ENCODE assay signal across 1 cellular context in the genomic region with DNA sequence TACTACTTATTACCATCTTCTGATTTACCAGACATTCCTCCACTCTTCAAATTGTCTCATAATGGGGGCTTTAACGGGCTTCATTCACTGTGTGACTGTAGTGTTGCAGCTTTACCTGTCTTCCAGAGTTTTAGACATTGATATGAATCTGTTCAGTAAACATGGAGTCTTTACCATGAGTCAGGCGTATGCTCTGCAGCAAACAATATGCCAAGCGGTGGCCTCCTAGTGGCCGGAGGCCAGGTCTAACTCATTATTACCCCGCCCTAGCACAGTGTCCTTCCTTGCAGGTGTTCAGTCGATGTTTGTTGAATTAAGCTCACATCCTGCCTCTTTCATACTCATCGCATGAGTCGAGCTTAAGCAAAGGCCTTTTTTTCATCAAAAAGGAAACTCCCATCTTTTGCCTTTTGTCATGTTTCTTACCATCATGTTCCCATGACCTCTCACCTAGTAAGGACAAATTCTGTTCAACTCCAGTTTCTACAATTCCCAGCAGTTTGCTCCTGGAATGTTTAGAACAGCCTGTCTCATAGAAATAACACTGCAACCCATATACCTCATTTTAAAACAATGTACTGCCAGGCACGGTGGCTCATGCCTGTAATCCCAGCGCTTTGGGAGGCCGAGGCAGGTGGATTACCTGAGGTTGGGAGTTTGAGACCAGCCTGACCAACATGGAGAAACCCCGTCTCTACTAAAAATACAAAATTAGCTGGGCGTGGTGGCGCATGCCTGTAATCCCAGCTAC.
A peak's percentile ranks its signal among the peaks of the same experiment; 100 is the strongest.
TF ChIP-seq lines count a peak whose summit lies in the region.

No MANE protein-coding gene starts in this region.

TF ChIP-seq in GM12878, 131 proteins besides CTCF, POLR2A, EP300 and RAD21 (continued from another document and continues in another):
- no peak for TF ChIP-seq PAX5 (IDR thresholded peaks at IDR 0.05; ENCODE audit: borderline replicate concordance, low read depth, low read length)
- TF ChIP-seq, protein P1, sequence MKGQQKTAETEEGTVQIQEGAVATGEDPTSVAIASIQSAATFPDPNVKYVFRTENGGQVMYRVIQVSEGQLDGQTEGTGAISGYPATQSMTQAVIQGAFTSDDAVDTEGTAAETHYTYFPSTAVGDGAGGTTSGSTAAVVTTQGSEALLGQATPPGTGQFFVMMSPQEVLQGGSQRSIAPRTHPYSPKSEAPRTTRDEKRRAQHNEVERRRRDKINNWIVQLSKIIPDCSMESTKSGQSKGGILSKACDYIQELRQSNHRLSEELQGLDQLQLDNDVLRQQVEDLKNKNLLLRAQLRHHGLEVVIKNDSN (IDR thresholded peaks at IDR 0.05; ENCODE audit: borderline replicate concordance, extremely low read length, insufficient read depth, low read depth, low read length): no peak
- peak; percentile 78 for TF ChIP-seq YY1 (IDR thresholded peaks at IDR 0.05; ENCODE audit: low read depth, low read length)
- no peak for TF ChIP-seq KDM1A (IDR thresholded peaks at IDR 0.05; ENCODE audit: borderline replicate concordance)
- no peak for TF ChIP-seq SPI1 (IDR thresholded peaks at IDR 0.05; ENCODE audit: borderline replicate concordance, insufficient read depth, low read depth, low read length)
- TF ChIP-seq, protein P2, sequence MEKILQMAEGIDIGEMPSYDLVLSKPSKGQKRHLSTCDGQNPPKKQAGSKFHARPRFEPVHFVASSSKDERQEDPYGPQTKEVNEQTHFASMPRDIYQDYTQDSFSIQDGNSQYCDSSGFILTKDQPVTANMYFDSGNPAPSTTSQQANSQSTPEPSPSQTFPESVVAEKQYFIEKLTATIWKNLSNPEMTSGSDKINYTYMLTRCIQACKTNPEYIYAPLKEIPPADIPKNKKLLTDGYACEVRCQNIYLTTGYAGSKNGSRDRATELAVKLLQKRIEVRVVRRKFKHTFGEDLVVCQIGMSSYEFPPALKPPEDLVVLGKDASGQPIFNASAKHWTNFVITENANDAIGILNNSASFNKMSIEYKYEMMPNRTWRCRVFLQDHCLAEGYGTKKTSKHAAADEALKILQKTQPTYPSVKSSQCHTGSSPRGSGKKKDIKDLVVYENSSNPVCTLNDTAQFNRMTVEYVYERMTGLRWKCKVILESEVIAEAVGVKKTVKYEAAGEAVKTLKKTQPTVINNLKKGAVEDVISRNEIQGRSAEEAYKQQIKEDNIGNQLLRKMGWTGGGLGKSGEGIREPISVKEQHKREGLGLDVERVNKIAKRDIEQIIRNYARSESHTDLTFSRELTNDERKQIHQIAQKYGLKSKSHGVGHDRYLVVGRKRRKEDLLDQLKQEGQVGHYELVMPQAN (conservative IDR thresholded peaks at IDR 0.05): no peak
- TF ChIP-seq, protein P3, sequence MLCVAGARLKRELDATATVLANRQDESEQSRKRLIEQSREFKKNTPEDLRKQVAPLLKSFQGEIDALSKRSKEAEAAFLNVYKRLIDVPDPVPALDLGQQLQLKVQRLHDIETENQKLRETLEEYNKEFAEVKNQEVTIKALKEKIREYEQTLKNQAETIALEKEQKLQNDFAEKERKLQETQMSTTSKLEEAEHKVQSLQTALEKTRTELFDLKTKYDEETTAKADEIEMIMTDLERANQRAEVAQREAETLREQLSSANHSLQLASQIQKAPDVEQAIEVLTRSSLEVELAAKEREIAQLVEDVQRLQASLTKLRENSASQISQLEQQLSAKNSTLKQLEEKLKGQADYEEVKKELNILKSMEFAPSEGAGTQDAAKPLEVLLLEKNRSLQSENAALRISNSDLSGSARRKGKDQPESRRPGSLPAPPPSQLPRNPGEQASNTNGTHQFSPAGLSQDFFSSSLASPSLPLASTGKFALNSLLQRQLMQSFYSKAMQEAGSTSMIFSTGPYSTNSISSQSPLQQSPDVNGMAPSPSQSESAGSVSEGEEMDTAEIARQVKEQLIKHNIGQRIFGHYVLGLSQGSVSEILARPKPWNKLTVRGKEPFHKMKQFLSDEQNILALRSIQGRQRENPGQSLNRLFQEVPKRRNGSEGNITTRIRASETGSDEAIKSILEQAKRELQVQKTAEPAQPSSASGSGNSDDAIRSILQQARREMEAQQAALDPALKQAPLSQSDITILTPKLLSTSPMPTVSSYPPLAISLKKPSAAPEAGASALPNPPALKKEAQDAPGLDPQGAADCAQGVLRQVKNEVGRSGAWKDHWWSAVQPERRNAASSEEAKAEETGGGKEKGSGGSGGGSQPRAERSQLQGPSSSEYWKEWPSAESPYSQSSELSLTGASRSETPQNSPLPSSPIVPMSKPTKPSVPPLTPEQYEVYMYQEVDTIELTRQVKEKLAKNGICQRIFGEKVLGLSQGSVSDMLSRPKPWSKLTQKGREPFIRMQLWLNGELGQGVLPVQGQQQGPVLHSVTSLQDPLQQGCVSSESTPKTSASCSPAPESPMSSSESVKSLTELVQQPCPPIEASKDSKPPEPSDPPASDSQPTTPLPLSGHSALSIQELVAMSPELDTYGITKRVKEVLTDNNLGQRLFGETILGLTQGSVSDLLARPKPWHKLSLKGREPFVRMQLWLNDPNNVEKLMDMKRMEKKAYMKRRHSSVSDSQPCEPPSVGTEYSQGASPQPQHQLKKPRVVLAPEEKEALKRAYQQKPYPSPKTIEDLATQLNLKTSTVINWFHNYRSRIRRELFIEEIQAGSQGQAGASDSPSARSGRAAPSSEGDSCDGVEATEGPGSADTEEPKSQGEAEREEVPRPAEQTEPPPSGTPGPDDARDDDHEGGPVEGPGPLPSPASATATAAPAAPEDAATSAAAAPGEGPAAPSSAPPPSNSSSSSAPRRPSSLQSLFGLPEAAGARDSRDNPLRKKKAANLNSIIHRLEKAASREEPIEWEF (IDR thresholded peaks at IDR 0.05; ENCODE audit: insufficient replicate concordance, low read depth, low read length): no peak
- TF ChIP-seq, protein P4, sequence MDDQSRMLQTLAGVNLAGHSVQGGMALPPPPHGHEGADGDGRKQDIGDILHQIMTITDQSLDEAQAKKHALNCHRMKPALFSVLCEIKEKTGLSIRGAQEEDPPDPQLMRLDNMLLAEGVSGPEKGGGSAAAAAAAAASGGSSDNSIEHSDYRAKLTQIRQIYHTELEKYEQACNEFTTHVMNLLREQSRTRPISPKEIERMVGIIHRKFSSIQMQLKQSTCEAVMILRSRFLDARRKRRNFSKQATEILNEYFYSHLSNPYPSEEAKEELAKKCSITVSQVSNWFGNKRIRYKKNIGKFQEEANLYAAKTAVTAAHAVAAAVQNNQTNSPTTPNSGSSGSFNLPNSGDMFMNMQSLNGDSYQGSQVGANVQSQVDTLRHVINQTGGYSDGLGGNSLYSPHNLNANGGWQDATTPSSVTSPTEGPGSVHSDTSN (IDR thresholded peaks at IDR 0.05; ENCODE audit: insufficient replicate concordance, low read depth, low read length): no peak
- TF ChIP-seq NR2F1 (conservative IDR thresholded peaks at IDR 0.05): no peak
- TF ChIP-seq ZNF274 (IDR thresholded peaks at IDR 0.05; ENCODE audit: insufficient read depth, insufficient read length): no peak
- TF ChIP-seq IKZF1 (conservative IDR thresholded peaks at IDR 0.05): no peak
- no peak for TF ChIP-seq TCF3 (IDR thresholded peaks at IDR 0.05; ENCODE audit: borderline replicate concordance, insufficient read depth, low read depth, low read length)
- TF ChIP-seq, protein P5, sequence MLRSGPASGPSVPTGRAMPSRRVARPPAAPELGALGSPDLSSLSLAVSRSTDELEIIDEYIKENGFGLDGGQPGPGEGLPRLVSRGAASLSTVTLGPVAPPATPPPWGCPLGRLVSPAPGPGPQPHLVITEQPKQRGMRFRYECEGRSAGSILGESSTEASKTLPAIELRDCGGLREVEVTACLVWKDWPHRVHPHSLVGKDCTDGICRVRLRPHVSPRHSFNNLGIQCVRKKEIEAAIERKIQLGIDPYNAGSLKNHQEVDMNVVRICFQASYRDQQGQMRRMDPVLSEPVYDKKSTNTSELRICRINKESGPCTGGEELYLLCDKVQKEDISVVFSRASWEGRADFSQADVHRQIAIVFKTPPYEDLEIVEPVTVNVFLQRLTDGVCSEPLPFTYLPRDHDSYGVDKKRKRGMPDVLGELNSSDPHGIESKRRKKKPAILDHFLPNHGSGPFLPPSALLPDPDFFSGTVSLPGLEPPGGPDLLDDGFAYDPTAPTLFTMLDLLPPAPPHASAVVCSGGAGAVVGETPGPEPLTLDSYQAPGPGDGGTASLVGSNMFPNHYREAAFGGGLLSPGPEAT (IDR thresholded peaks at IDR 0.05; ENCODE audit: low read depth): no peak
- TF ChIP-seq, protein P6, sequence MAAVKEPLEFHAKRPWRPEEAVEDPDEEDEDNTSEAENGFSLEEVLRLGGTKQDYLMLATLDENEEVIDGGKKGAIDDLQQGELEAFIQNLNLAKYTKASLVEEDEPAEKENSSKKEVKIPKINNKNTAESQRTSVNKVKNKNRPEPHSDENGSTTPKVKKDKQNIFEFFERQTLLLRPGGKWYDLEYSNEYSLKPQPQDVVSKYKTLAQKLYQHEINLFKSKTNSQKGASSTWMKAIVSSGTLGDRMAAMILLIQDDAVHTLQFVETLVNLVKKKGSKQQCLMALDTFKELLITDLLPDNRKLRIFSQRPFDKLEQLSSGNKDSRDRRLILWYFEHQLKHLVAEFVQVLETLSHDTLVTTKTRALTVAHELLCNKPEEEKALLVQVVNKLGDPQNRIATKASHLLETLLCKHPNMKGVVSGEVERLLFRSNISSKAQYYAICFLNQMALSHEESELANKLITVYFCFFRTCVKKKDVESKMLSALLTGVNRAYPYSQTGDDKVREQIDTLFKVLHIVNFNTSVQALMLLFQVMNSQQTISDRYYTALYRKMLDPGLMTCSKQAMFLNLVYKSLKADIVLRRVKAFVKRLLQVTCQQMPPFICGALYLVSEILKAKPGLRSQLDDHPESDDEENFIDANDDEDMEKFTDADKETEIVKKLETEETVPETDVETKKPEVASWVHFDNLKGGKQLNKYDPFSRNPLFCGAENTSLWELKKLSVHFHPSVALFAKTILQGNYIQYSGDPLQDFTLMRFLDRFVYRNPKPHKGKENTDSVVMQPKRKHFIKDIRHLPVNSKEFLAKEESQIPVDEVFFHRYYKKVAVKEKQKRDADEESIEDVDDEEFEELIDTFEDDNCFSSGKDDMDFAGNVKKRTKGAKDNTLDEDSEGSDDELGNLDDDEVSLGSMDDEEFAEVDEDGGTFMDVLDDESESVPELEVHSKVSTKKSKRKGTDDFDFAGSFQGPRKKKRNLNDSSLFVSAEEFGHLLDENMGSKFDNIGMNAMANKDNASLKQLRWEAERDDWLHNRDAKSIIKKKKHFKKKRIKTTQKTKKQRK (IDR thresholded peaks at IDR 0.05; ENCODE audit: low read depth, low read length): no peak
- peak; percentile 60; the same call in 1 of the 2 replicates for TF ChIP-seq TCF12 (IDR thresholded peaks at IDR 0.05; ENCODE audit: low read depth, low read length)
- TF ChIP-seq FOXK2 (IDR thresholded peaks at IDR 0.05): peak; percentile 35; the same call in 1 of the 2 replicates
- TF ChIP-seq RFX5 (IDR thresholded peaks at IDR 0.05; ENCODE audit: low read depth, low read length): no peak
- TF ChIP-seq, protein P7, sequence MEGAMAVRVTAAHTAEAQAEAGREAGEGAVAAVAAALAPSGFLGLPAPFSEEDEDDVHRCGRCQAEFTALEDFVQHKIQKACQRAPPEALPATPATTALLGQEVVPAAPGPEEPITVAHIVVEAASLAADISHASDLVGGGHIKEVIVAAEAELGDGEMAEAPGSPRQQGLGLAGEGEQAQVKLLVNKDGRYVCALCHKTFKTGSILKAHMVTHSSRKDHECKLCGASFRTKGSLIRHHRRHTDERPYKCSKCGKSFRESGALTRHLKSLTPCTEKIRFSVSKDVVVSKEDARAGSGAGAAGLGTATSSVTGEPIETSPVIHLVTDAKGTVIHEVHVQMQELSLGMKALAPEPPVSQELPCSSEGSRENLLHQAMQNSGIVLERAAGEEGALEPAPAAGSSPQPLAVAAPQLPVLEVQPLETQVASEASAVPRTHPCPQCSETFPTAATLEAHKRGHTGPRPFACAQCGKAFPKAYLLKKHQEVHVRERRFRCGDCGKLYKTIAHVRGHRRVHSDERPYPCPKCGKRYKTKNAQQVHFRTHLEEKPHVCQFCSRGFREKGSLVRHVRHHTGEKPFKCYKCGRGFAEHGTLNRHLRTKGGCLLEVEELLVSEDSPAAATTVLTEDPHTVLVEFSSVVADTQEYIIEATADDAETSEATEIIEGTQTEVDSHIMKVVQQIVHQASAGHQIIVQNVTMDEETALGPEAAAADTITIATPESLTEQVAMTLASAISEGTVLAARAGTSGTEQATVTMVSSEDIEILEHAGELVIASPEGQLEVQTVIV (IDR thresholded peaks at IDR 0.05; ENCODE audit: borderline replicate concordance, partially characterized antibody): no peak
- TF ChIP-seq ESRRA (IDR thresholded peaks at IDR 0.05; ENCODE audit: low read length): no peak
- TF ChIP-seq, protein P8, sequence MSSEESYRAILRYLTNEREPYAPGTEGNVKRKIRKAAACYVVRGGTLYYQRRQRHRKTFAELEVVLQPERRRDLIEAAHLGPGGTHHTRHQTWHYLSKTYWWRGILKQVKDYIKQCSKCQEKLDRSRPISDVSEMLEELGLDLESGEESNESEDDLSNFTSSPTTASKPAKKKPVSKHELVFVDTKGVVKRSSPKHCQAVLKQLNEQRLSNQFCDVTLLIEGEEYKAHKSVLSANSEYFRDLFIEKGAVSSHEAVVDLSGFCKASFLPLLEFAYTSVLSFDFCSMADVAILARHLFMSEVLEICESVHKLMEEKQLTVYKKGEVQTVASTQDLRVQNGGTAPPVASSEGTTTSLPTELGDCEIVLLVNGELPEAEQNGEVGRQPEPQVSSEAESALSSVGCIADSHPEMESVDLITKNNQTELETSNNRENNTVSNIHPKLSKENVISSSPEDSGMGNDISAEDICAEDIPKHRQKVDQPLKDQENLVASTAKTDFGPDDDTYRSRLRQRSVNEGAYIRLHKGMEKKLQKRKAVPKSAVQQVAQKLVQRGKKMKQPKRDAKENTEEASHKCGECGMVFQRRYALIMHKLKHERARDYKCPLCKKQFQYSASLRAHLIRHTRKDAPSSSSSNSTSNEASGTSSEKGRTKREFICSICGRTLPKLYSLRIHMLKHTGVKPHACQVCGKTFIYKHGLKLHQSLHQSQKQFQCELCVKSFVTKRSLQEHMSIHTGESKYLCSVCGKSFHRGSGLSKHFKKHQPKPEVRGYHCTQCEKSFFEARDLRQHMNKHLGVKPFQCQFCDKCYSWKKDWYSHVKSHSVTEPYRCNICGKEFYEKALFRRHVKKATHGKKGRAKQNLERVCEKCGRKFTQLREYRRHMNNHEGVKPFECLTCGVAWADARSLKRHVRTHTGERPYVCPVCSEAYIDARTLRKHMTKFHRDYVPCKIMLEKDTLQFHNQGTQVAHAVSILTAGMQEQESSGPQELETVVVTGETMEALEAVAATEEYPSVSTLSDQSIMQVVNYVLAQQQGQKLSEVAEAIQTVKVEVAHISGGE (CRISPR knock-in tag; IDR thresholded peaks at IDR 0.05): no peak
- no peak for TF ChIP-seq LARP7 (IDR thresholded peaks at IDR 0.05)
- TF ChIP-seq NFXL1 (IDR thresholded peaks at IDR 0.05; ENCODE audit: borderline replicate concordance): peak; percentile 61
- TF ChIP-seq STAT3 (IDR thresholded peaks at IDR 0.05; ENCODE audit: low read depth, low read length): no peak
- TF ChIP-seq BMI1 (IDR thresholded peaks at IDR 0.05; ENCODE audit: borderline replicate concordance): no peak
